In genomic region chr16:89912627-89913026, GRCh38 we compare ENCODE assay signal across 22 cellular contexts.
"Had no signal": no experiment of that assay in that cellular context is flagged by ENCODE, and none has a peak within 500 bp of the region (broad histone marks: within the 10 kb centered on the region; RNA-seq: fewer than 3 reads in every experiment).

No MANE protein-coding gene starts in this region.

- H3K36me3 Mint-ChIP-seq: naive B cell had no signal

- H2AFZ ChIP-seq: neural progenitor cell had no signal

- H3K36me3 ChIP-seq: neural progenitor cell had no signal

- H3K4me2 ChIP-seq: neural progenitor cell had no signal

- ATAC-seq: effector memory CD8-positive, alpha-beta T cell; gastrocnemius medialis; heart right ventricle; sciatic nerve; stimulated activated naive B cell treated with anti-CD40 and anti-IgM and Interleukin-4, amounts not matched to agents 10 μg/mL and 1 μg/mL and 100 μg/mL, for 72 hours; stimulated activated naive CD8-positive, alpha-beta T cell treated with anti-CD3 and anti-CD28 coated beads, Interleukin-15, amount 100 ng/mL, for 72 hours had no signal

- H3K9ac ChIP-seq: neural progenitor cell had no signal

- H3K4me3 ChIP-seq: esophagus muscularis mucosa, gastrocnemius medialis, heart right ventricle, neural progenitor cell, psoas muscle, skin epidermis, testis, tibial nerve had no signal

- H3K27me3 ChIP-seq: heart right ventricle, testis, tibial nerve had no signal

- H3K9me3 Mint-ChIP-seq: dendritic cell treated with granulocyte-macrophage colony-stimulating factor and Interleukin-4, amounts not matched to agents 40 ng/mL and 50 ng/mL, for 4 days; effector memory CD8-positive, alpha-beta T cell; naive B cell; stimulated activated naive B cell treated with anti-CD40 and anti-IgM and Interleukin-4, amounts not matched to agents 10 μg/mL and 1 μg/mL and 100 μg/mL, for 72 hours; stimulated activated naive CD8-positive, alpha-beta T cell treated with anti-CD3 and anti-CD28 coated beads, Interleukin-15, amount 100 ng/mL, for 72 hours had no signal

- H3K4me3 Mint-ChIP-seq: dendritic cell treated with granulocyte-macrophage colony-stimulating factor and Interleukin-4, amounts not matched to agents 40 ng/mL and 50 ng/mL, for 4 days; effector memory CD8-positive, alpha-beta T cell; neural progenitor cell; stimulated activated naive B cell treated with anti-CD40 and anti-IgM and Interleukin-4, amounts not matched to agents 10 μg/mL and 1 μg/mL and 100 μg/mL, for 72 hours; stimulated activated naive CD8-positive, alpha-beta T cell treated with anti-CD3 and anti-CD28 coated beads, Interleukin-15, amount 100 ng/mL, for 72 hours had no signal

- H3K27ac Mint-ChIP-seq: dendritic cell treated with granulocyte-macrophage colony-stimulating factor and Interleukin-4, amounts not matched to agents 40 ng/mL and 50 ng/mL, for 4 days; effector memory CD8-positive, alpha-beta T cell; stimulated activated naive CD8-positive, alpha-beta T cell treated with anti-CD3 and anti-CD28 coated beads, Interleukin-15, amount 100 ng/mL, for 72 hours had no signal

- H3K27ac ChIP-seq: epithelial cell of prostate, esophagus muscularis mucosa, gastrocnemius medialis, heart right ventricle, neural progenitor cell, psoas muscle, skin epidermis, testis, tibial nerve had no signal

- H3K27me3 Mint-ChIP-seq: effector memory CD8-positive, alpha-beta T cell; naive B cell had no signal

- DNase-seq: effector memory CD8-positive, alpha-beta T cell; gastrocnemius medialis; heart right ventricle; hypothalamus; kidney glomerular epithelial cell; mesendoderm; naive B cell; occipital lobe; retina; stimulated activated CD4-positive, alpha-beta T cell treated with anti-CD3 and anti-CD28 coated beads, Interleukin-2, amount 100 ng/mL, for 24 hours; stimulated activated CD4-positive, alpha-beta T cell treated with anti-CD3 and anti-CD28 coated beads, Interleukin-4, amount 100 ng/mL, for 4 hours; stimulated activated naive B cell treated with anti-CD40 and anti-IgM and Interleukin-4, amounts not matched to agents 10 μg/mL and 1 μg/mL and 100 μg/mL, for 72 hours; stimulated activated naive CD8-positive, alpha-beta T cell treated with anti-CD3 and anti-CD28 coated beads, Interleukin-15, amount 100 ng/mL, for 72 hours; testis had no signal

- H3K9me3 ChIP-seq: esophagus muscularis mucosa, gastrocnemius medialis, heart right ventricle, psoas muscle, testis, tibial nerve had no signal
